Comparison of ENCODE assay signal across 13 cellular contexts in genomic region chr12:70122804-70123203, GRCh38.
DNase-seq lines count a peak whose midpoint lies in the region; ATAC-seq, FAIRE-seq and TF ChIP-seq lines count a peak whose summit lies in the region.
"Had no signal": no experiment of that assay in that cellular context is flagged by ENCODE, and none has a peak within 500 bp of the region (broad histone marks: within the 10 kb centered on the region; RNA-seq: fewer than 3 reads in every experiment).

No MANE protein-coding gene starts in this region.

- H3K36me3 ChIP-seq in GM23338 (ENCODE audit: insufficient read depth) (no peaks in the 10 kb centered on the region), aorta (ENCODE audit: control insufficient read depth in 1 of 2, insufficient read depth in 2 of 2, low read length in 1 of 2) (no peaks in the 10 kb centered on the region)
- H3K36me3 ChIP-seq: BLaER1 treated with 17β-estradiol and CSF1 and Interleukin-3, amounts not matched to agents 10 nM and 100 nM had no signal

- no peak for FAIRE-seq in GM12891 (lab: Jason Lieb, UNC)

- no peaks in the 10 kb centered on the region for H3K27me3 ChIP-seq in GM23338 (ENCODE audit: insufficient read depth)
- no peaks in the 10 kb centered on the region for H3K27me3 ChIP-seq in foreskin keratinocyte
- H3K27me3 ChIP-seq in aorta (ENCODE audit: control insufficient read depth in 1 of 2, insufficient read depth in 2 of 2, low read length in 1 of 2): no peaks in the 10 kb centered on the region
- H3K27me3 ChIP-seq: BLaER1 treated with 17β-estradiol and CSF1 and Interleukin-3, amounts not matched to agents 10 nM and 100 nM had no signal

- H3K9me3 ChIP-seq in aorta (ENCODE audit: control insufficient read depth, low read length): no peaks in the 10 kb centered on the region
- H3K9me3 ChIP-seq: BLaER1 treated with 17β-estradiol and CSF1 and Interleukin-3, amounts not matched to agents 10 nM and 100 nM had no signal

- no peak for TF ChIP-seq POLR2A in GM12891 (IDR thresholded peaks at IDR 0.05; ENCODE audit: low read depth, low read length)

- 41 to 46% methylated on average over 5 of the region's 5 CpGs for WGBS in aorta, 2 donors

- H3K27me3 Mint-ChIP-seq in GM23338 (ENCODE audit: insufficient read depth, low read depth, poor library complexity): no peaks in the 10 kb centered on the region
- H3K27me3 Mint-ChIP-seq: CD4-positive, CD25-positive, alpha-beta regulatory T cell had no signal

- no peak for DNase-seq in GM23338 (ENCODE audit: low spot score)
- DNase-seq in cerebellum (ENCODE audit: low spot score): peak; percentile 11
- DNase-seq in foreskin keratinocyte: peak in 1 of 2 donors; percentile 3
- no peak for DNase-seq in aorta
- DNase-seq in GM12891 (ENCODE audit: insufficient read length, low spot score): no peak
- DNase-seq in posterior vena cava (ENCODE audit: low spot score): no peak
- no peak for DNase-seq in NCI-H1436 (lab: John Stamatoyannopoulos, UW)
- DNase-seq: ACHN; CD4-positive, CD25-positive, alpha-beta regulatory T cell; DMS79; GDM1; H9 had no signal

- no peak overlapping the region for H3K4me3 Mint-ChIP-seq in GM23338
- H3K4me3 Mint-ChIP-seq: CD4-positive, CD25-positive, alpha-beta regulatory T cell; H9 had no signal

- no peak overlapping the region for H3K27ac ChIP-seq in GM23338 (ENCODE audit: low read depth)
- H3K27ac ChIP-seq in foreskin keratinocyte: no peak overlapping the region
- no peak overlapping the region for H3K27ac ChIP-seq in aorta (ENCODE audit: low read depth in 1 of 2, low read length in 2 of 2)
- H3K27ac ChIP-seq: BLaER1 treated with 17β-estradiol and CSF1 and Interleukin-3, amounts not matched to agents 10 nM and 100 nM had no signal

- H3F3A ChIP-seq in GM23338 (replicated peaks; ENCODE audit: low read depth): no peaks in the 10 kb centered on the region

- no peak; a peak in 1 of 4 replicates for TF ChIP-seq CTCF in GM23338 (conservative IDR thresholded peaks at IDR 0.05; ENCODE audit: low read depth in 2 of 2)
- TF ChIP-seq CTCF in foreskin keratinocyte (conservative IDR thresholded peaks at IDR 0.05): peak; percentile 5

- H2AFZ ChIP-seq in GM23338: peak overlapping the region; percentile 48; the same call in 1 of the 2 replicates

- ATAC-seq in GM23338 (peak; percentile 55), foreskin keratinocyte (peak; percentile 18), aorta (ENCODE audit: low FRiP score) (peak; percentile 7)

- no peaks in the 10 kb centered on the region for H3K4me1 Mint-ChIP-seq in GM23338
- H3K4me1 Mint-ChIP-seq: CD4-positive, CD25-positive, alpha-beta regulatory T cell; H9 had no signal

- no peak overlapping the region for H3K4me2 ChIP-seq in GM23338
- H3K4me2 ChIP-seq: BLaER1 treated with 17β-estradiol and CSF1 and Interleukin-3, amounts not matched to agents 10 nM and 100 nM had no signal

- no peaks in the 10 kb centered on the region for H3K9me2 ChIP-seq in GM23338 (ENCODE audit: insufficient read depth)

- H3K4me3 ChIP-seq in GM23338: no peak overlapping the region
- no peak overlapping the region for H3K4me3 ChIP-seq in aorta (ENCODE audit: low read length in 2 of 2)
- H3K4me3 ChIP-seq: BLaER1 treated with 17β-estradiol and CSF1 and Interleukin-3, amounts not matched to agents 10 nM and 100 nM had no signal

- H3K27ac Mint-ChIP-seq in GM23338: no peak overlapping the region
- H3K27ac Mint-ChIP-seq: CD4-positive, CD25-positive, alpha-beta regulatory T cell; H9 had no signal

- no peaks in the 10 kb centered on the region for H3K36me3 Mint-ChIP-seq in GM23338 (ENCODE audit: low read depth)
- H3K36me3 Mint-ChIP-seq: CD4-positive, CD25-positive, alpha-beta regulatory T cell had no signal

- intact Hi-C loops in aorta (cut with DNase I) (no loop called here), posterior vena cava (cut with DNase I) (no loop called here)

- H3K9me3 Mint-ChIP-seq in GM23338: no peaks in the 10 kb centered on the region
- H3K9me3 Mint-ChIP-seq: CD4-positive, CD25-positive, alpha-beta regulatory T cell; H9 had no signal

- H4K20me1 ChIP-seq in GM23338 (replicated peaks; ENCODE audit: insufficient read depth): no peaks in the 10 kb centered on the region
- H4K20me1 ChIP-seq: BLaER1 treated with 17β-estradiol and CSF1 and Interleukin-3, amounts not matched to agents 10 nM and 100 nM had no signal

- H3K4me1 ChIP-seq in GM23338 (ENCODE audit: insufficient read depth): no peaks in the 10 kb centered on the region
- H3K4me1 ChIP-seq in foreskin keratinocyte: peaks cover 10% of the 10 kb centered on the region
- no peaks in the 10 kb centered on the region for H3K4me1 ChIP-seq in aorta (ENCODE audit: control insufficient read depth in 1 of 2, insufficient read depth in 2 of 2, low read length in 2 of 2)
- H3K4me1 ChIP-seq: BLaER1 treated with 17β-estradiol and CSF1 and Interleukin-3, amounts not matched to agents 10 nM and 100 nM had no signal

- H3K79me2 ChIP-seq in GM23338 (replicated peaks; ENCODE audit: insufficient read depth): no peaks in the 10 kb centered on the region

TF ChIP-seq in GM23338, 12 proteins besides CTCF, POLR2A, EP300 and RAD21:
- TF ChIP-seq REST (IDR thresholded peaks at IDR 0.05; ENCODE audit: unreplicated experiment): no peak

TF ChIP-seq in GM12891, 5 proteins besides CTCF, POLR2A, EP300 and RAD21:
- TF ChIP-seq TAF1 (IDR thresholded peaks at IDR 0.05; ENCODE audit: low read depth, low read length): no peak
- TF ChIP-seq SPI1 (IDR thresholded peaks at IDR 0.05; ENCODE audit: low read depth, low read length): no peak
- TF ChIP-seq POLR2AphosphoS5 (IDR thresholded peaks at IDR 0.05; ENCODE audit: low read depth, low read length): no peak
- TF ChIP-seq PAX5 (IDR thresholded peaks at IDR 0.05; ENCODE audit: insufficient read depth, low read length, severe bottlenecking): no peak
- no peak for TF ChIP-seq POU2F2 (IDR thresholded peaks at IDR 0.05; ENCODE audit: low read depth, low read length)
